1 cellular context compared by ENCODE assay signal in the genomic region with DNA sequence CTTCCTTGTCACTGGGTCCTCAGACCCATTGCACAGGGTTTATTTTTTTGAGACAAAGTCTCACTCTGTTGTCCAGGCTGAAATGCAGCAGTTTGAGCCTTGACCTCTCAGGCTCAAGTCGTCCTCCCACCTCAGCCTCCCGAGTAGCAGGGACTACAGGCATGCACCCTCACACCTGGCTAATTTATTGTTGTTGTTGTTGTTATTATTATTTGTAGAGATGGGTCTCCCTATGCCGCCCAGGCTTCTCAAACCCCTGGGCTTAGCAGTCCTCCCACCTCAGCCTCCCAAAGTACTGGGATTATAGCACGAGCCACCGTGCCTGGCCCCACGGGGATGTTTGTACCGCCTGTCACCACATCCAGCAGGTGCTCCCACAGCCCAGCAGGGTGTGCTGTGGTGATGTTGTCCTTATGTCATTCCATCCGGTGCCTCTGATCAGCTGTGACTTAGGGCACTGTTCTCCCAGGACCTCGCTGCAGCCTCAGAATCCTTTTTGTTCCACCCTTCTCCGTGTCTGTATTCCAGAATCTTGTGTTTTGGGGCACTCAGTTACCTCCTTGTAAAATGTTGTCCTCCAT.
A peak's percentile ranks its signal among the peaks of the same experiment; 100 is the strongest.
TF ChIP-seq lines count a peak whose summit lies in the region.

No MANE protein-coding gene starts in this region.

TF ChIP-seq in HepG2, 621 proteins besides CTCF, POLR2A, EP300 and RAD21 (continued from another document and continues in another):
- TF ChIP-seq, protein P1, sequence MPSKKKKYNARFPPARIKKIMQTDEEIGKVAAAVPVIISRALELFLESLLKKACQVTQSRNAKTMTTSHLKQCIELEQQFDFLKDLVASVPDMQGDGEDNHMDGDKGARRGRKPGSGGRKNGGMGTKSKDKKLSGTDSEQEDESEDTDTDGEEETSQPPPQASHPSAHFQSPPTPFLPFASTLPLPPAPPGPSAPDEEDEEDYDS (CRISPR knock-in tag; IDR thresholded peaks at IDR 0.05): peak; percentile 40; the same call in 1 of the 2 replicates
- no peak for TF ChIP-seq ZFP1 (CRISPR knock-in tag; IDR thresholded peaks at IDR 0.05)
- TF ChIP-seq ZMYM3 (CRISPR knock-in tag; IDR thresholded peaks at IDR 0.05): 0 out of 2 replicates have a peak, but pooled peaks have one; percentile 34
- no peak for TF ChIP-seq ZNF572 (CRISPR knock-in tag; IDR thresholded peaks at IDR 0.05)
- TF ChIP-seq, protein P2, sequence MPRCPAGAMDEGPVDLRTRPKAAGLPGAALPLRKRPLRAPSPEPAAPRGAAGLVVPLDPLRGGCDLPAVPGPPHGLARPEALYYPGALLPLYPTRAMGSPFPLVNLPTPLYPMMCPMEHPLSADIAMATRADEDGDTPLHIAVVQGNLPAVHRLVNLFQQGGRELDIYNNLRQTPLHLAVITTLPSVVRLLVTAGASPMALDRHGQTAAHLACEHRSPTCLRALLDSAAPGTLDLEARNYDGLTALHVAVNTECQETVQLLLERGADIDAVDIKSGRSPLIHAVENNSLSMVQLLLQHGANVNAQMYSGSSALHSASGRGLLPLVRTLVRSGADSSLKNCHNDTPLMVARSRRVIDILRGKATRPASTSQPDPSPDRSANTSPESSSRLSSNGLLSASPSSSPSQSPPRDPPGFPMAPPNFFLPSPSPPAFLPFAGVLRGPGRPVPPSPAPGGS (CRISPR knock-in tag; IDR thresholded peaks at IDR 0.05): no peak
- TF ChIP-seq MIXL1 (CRISPR knock-in tag; IDR thresholded peaks at IDR 0.05): no peak
- no peak for TF ChIP-seq KAT7 (CRISPR knock-in tag; IDR thresholded peaks at IDR 0.05; ENCODE audit: borderline replicate concordance)
- no peak for TF ChIP-seq RFXANK (CRISPR knock-in tag; IDR thresholded peaks at IDR 0.05)
- TF ChIP-seq, protein P3, sequence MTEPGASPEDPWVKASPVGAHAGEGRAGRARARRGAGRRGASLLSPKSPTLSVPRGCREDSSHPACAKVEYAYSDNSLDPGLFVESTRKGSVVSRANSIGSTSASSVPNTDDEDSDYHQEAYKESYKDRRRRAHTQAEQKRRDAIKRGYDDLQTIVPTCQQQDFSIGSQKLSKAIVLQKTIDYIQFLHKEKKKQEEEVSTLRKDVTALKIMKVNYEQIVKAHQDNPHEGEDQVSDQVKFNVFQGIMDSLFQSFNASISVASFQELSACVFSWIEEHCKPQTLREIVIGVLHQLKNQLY (CRISPR knock-in tag; IDR thresholded peaks at IDR 0.05): no peak
- no peak for TF ChIP-seq SMARCC2 (IDR thresholded peaks at IDR 0.05)
- TF ChIP-seq ZNF260 (CRISPR knock-in tag; IDR thresholded peaks at IDR 0.05; ENCODE audit: borderline replicate concordance, low read depth): no peak
- TF ChIP-seq SYNCRIP (IDR thresholded peaks at IDR 0.05; ENCODE audit: insufficient read depth, low read depth, low read length): no peak
- no peak for TF ChIP-seq ZNF605 (CRISPR knock-in tag; IDR thresholded peaks at IDR 0.05)
- TF ChIP-seq ZNF792 (CRISPR knock-in tag; IDR thresholded peaks at IDR 0.05): 0 out of 2 replicates have a peak, but pooled peaks have one; percentile 35
- 0 out of 2 replicates have a peak, but pooled peaks have one; percentile 27 for TF ChIP-seq JUND (CRISPR knock-in tag; IDR thresholded peaks at IDR 0.05)
- TF ChIP-seq CBX1 (IDR thresholded peaks at IDR 0.05; ENCODE audit: low read depth): no peak
- TF ChIP-seq, protein P4, sequence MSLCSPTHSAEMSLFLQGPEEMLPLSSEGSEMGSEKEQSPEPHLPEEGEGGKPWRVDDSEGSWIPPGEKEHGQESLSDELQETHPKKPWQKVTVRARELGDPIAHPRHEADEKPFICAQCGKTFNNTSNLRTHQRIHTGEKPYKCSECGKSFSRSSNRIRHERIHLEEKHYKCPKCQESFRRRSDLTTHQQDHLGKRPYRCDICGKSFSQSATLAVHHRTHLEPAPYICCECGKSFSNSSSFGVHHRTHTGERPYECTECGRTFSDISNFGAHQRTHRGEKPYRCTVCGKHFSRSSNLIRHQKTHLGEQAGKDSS (CRISPR knock-in tag; IDR thresholded peaks at IDR 0.05; ENCODE audit: borderline replicate concordance, low read depth): 0 out of 2 replicates have a peak, but pooled peaks have one; percentile 67
- TF ChIP-seq ZNF441 (CRISPR knock-in tag; IDR thresholded peaks at IDR 0.05; ENCODE audit: borderline replicate concordance): no peak
- TF ChIP-seq, protein P5, sequence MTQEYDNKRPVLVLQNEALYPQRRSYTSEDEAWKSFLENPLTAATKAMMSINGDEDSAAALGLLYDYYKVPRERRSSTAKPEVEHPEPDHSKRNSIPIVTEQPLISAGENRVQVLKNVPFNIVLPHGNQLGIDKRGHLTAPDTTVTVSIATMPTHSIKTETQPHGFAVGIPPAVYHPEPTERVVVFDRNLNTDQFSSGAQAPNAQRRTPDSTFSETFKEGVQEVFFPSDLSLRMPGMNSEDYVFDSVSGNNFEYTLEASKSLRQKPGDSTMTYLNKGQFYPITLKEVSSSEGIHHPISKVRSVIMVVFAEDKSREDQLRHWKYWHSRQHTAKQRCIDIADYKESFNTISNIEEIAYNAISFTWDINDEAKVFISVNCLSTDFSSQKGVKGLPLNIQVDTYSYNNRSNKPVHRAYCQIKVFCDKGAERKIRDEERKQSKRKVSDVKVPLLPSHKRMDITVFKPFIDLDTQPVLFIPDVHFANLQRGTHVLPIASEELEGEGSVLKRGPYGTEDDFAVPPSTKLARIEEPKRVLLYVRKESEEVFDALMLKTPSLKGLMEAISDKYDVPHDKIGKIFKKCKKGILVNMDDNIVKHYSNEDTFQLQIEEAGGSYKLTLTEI (CRISPR knock-in tag; conservative IDR thresholded peaks at IDR 0.05): no peak
- TF ChIP-seq, protein P6, sequence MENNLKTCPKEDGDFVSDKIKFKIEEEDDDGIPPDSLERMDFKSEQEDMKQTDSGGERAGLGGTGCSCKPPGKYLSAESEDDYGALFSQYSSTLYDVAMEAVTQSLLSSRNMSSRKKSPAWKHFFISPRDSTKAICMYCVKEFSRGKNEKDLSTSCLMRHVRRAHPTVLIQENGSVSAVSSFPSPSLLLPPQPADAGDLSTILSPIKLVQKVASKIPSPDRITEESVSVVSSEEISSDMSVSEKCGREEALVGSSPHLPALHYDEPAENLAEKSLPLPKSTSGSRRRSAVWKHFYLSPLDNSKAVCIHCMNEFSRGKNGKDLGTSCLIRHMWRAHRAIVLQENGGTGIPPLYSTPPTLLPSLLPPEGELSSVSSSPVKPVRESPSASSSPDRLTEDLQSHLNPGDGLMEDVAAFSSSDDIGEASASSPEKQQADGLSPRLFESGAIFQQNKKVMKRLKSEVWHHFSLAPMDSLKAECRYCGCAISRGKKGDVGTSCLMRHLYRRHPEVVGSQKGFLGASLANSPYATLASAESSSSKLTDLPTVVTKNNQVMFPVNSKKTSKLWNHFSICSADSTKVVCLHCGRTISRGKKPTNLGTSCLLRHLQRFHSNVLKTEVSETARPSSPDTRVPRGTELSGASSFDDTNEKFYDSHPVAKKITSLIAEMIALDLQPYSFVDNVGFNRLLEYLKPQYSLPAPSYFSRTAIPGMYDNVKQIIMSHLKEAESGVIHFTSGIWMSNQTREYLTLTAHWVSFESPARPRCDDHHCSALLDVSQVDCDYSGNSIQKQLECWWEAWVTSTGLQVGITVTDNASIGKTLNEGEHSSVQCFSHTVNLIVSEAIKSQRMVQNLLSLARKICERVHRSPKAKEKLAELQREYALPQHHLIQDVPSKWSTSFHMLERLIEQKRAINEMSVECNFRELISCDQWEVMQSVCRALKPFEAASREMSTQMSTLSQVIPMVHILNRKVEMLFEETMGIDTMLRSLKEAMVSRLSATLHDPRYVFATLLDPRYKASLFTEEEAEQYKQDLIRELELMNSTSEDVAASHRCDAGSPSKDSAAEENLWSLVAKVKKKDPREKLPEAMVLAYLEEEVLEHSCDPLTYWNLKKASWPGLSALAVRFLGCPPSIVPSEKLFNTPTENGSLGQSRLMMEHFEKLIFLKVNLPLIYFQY (CRISPR knock-in tag; IDR thresholded peaks at IDR 0.05; ENCODE audit: borderline replicate concordance): no peak
- no peak; the same call in 1 of the 2 replicates for TF ChIP-seq GATAD1 (CRISPR knock-in tag; IDR thresholded peaks at IDR 0.05)
- TF ChIP-seq ZNF670 (CRISPR knock-in tag; IDR thresholded peaks at IDR 0.05; ENCODE audit: borderline replicate concordance): 0 out of 2 replicates have a peak, but pooled peaks have one; percentile 10
- TF ChIP-seq, protein P7, sequence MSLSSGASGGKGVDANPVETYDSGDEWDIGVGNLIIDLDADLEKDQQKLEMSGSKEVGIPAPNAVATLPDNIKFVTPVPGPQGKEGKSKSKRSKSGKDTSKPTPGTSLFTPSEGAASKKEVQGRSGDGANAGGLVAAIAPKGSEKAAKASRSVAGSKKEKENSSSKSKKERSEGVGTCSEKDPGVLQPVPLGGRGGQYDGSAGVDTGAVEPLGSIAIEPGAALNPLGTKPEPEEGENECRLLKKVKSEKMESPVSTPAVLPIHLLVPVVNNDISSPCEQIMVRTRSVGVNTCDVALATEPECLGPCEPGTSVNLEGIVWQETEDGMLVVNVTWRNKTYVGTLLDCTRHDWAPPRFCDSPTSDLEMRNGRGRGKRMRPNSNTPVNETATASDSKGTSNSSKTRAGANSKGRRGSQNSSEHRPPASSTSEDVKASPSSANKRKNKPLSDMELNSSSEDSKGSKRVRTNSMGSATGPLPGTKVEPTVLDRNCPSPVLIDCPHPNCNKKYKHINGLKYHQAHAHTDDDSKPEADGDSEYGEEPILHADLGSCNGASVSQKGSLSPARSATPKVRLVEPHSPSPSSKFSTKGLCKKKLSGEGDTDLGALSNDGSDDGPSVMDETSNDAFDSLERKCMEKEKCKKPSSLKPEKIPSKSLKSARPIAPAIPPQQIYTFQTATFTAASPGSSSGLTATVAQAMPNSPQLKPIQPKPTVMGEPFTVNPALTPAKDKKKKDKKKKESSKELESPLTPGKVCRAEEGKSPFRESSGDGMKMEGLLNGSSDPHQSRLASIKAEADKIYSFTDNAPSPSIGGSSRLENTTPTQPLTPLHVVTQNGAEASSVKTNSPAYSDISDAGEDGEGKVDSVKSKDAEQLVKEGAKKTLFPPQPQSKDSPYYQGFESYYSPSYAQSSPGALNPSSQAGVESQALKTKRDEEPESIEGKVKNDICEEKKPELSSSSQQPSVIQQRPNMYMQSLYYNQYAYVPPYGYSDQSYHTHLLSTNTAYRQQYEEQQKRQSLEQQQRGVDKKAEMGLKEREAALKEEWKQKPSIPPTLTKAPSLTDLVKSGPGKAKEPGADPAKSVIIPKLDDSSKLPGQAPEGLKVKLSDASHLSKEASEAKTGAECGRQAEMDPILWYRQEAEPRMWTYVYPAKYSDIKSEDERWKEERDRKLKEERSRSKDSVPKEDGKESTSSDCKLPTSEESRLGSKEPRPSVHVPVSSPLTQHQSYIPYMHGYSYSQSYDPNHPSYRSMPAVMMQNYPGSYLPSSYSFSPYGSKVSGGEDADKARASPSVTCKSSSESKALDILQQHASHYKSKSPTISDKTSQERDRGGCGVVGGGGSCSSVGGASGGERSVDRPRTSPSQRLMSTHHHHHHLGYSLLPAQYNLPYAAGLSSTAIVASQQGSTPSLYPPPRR (CRISPR knock-in tag; IDR thresholded peaks at IDR 0.05; ENCODE audit: borderline replicate concordance): no peak
- no peak for TF ChIP-seq ISL2 (CRISPR knock-in tag; IDR thresholded peaks at IDR 0.05)
- TF ChIP-seq ZFP82 (CRISPR knock-in tag; IDR thresholded peaks at IDR 0.05; ENCODE audit: borderline replicate concordance): no peak
- TF ChIP-seq, protein P8, sequence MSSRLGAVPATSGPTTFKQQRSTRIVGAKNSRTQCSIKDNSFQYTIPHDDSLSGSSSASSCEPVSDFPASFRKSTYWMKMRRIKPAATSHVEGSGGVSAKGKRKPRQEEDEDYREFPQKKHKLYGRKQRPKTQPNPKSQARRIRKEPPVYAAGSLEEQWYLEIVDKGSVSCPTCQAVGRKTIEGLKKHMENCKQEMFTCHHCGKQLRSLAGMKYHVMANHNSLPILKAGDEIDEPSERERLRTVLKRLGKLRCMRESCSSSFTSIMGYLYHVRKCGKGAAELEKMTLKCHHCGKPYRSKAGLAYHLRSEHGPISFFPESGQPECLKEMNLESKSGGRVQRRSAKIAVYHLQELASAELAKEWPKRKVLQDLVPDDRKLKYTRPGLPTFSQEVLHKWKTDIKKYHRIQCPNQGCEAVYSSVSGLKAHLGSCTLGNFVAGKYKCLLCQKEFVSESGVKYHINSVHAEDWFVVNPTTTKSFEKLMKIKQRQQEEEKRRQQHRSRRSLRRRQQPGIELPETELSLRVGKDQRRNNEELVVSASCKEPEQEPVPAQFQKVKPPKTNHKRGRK (CRISPR knock-in tag; IDR thresholded peaks at IDR 0.05): no peak
- no peak for TF ChIP-seq ZNF33B (CRISPR knock-in tag; IDR thresholded peaks at IDR 0.05)
- peak; percentile 54; the same call in 1 of the 2 replicates for TF ChIP-seq WIZ (CRISPR knock-in tag; IDR thresholded peaks at IDR 0.05)
- no peak for TF ChIP-seq MTA3 (CRISPR knock-in tag; IDR thresholded peaks at IDR 0.05)
- TF ChIP-seq CEBPG (CRISPR knock-in tag; IDR thresholded peaks at IDR 0.05): peak; percentile 35; the same call in 1 of the 2 replicates
- no peak for TF ChIP-seq SMAD1 (CRISPR knock-in tag; IDR thresholded peaks at IDR 0.05; ENCODE audit: borderline replicate concordance, low read depth)
- 0 out of 2 replicates have a peak, but pooled peaks have one; percentile 24 for TF ChIP-seq BORCS8-MEF2B (CRISPR knock-in tag; IDR thresholded peaks at IDR 0.05)
- peak; percentile 58; the same call in 1 of the 2 replicates for TF ChIP-seq HDAC1 (CRISPR knock-in tag; IDR thresholded peaks at IDR 0.05)
- no peak for TF ChIP-seq RBM22 (optimal IDR thresholded peaks at IDR 0.05; ENCODE audit: low read length)
- TF ChIP-seq ZNF468 (CRISPR knock-in tag; IDR thresholded peaks at IDR 0.05): no peak
- TF ChIP-seq ZNF430 (CRISPR knock-in tag; IDR thresholded peaks at IDR 0.05): no peak
- TF ChIP-seq ZNF761 (CRISPR knock-in tag; conservative IDR thresholded peaks at IDR 0.05): no peak
- TF ChIP-seq AGO2 (optimal IDR thresholded peaks at IDR 0.05; ENCODE audit: low read depth, low read length): no peak
- no peak for TF ChIP-seq ZBTB3 (CRISPR knock-in tag; IDR thresholded peaks at IDR 0.05; ENCODE audit: borderline replicate concordance, low read depth)
